Comparison of ENCODE assay signal across 1 cellular context in genomic region chr11:65870307-65870658, GRCh38.
TF ChIP-seq lines count a peak whose summit lies in the region.

No MANE protein-coding gene starts in this region.

TF ChIP-seq in HepG2, 621 proteins besides CTCF, POLR2A, EP300 and RAD21:
- TF ChIP-seq ZBTB38 (CRISPR knock-in tag; IDR thresholded peaks at IDR 0.05) = 0 out of 2 replicates have a peak, but pooled peaks have one; percentile 13
- 0 out of 2 replicates have a peak, but pooled peaks have one; percentile 12 for TF ChIP-seq NR2C2 (CRISPR knock-in tag; IDR thresholded peaks at IDR 0.05; ENCODE audit: borderline replicate concordance)
- TF ChIP-seq AGO2 (optimal IDR thresholded peaks at IDR 0.05; ENCODE audit: low read depth, low read length) = peak; percentile 4
- peak; percentile 4; the same call in 1 of the 2 replicates for TF ChIP-seq ZNF687 (CRISPR knock-in tag; IDR thresholded peaks at IDR 0.05)
- TF ChIP-seq ZKSCAN1 (IDR thresholded peaks at IDR 0.05; ENCODE audit: low read length) = no peak
- TF ChIP-seq KAT7 (CRISPR knock-in tag; IDR thresholded peaks at IDR 0.05; ENCODE audit: borderline replicate concordance) = no peak
- TF ChIP-seq AHDC1 (CRISPR knock-in tag; IDR thresholded peaks at IDR 0.05; ENCODE audit: borderline replicate concordance) = no peak
- peak; percentile 60 for TF ChIP-seq AGO1 (IDR thresholded peaks at IDR 0.05; ENCODE audit: low read depth, low read length, poor library complexity, severe bottlenecking)
- TF ChIP-seq ESRRA (CRISPR knock-in tag; IDR thresholded peaks at IDR 0.05; ENCODE audit: low read depth) = no peak
- no peak for TF ChIP-seq ZNF629 (CRISPR knock-in tag; conservative IDR thresholded peaks at IDR 0.05)
